In genomic region chr11:68140496-68141246, GRCh38 we compare ENCODE assay signal across 14 cellular contexts. TPM values are rescaled to one million over a fixed set of nuclear protein-coding genes. Genes with fewer than 3 reads are reported as not detected.
A peak's percentile ranks its signal among the peaks of the same experiment; 100 is the strongest.
DNase-seq lines count a peak whose midpoint lies in the region; TF ChIP-seq lines count a peak whose summit lies in the region.
"Had no signal": no experiment of that assay in that cellular context is flagged by ENCODE, and none has a peak within 500 bp of the region (broad histone marks: within the 10 kb centered on the region; RNA-seq: fewer than 3 reads in every experiment).

No MANE protein-coding gene starts in this region.

- BruUV-seq in mammary epithelial cell (replicated peaks; lab: Mats Ljungman, UMichigan) (no TSS peak), OCI-LY7 (replicated peaks; lab: Mats Ljungman, UMichigan) (no TSS peak)

- no peak overlapping the region for H3K9ac ChIP-seq in mammary epithelial cell (ENCODE audit: insufficient read depth, low read length)
- H3K9ac ChIP-seq: parathyroid adenoma had no signal

- H3K27me3 ChIP-seq in breast epithelium, result no peaks in the 10 kb centered on the region
- H3K27me3 ChIP-seq in mammary epithelial cell (ENCODE audit: insufficient read depth, low read length), result no peaks in the 10 kb centered on the region
- no peaks in the 10 kb centered on the region for H3K27me3 ChIP-seq in dorsolateral prefrontal cortex
- H3K27me3 ChIP-seq: spleen had no signal

- H3K79me2 ChIP-seq in mammary epithelial cell (ENCODE audit: insufficient read depth, low read length) (no peaks in the 10 kb centered on the region), OCI-LY7 (ENCODE audit: insufficient read depth, low read depth, low read length) (no peaks in the 10 kb centered on the region)
- H3K79me2 ChIP-seq: parathyroid adenoma had no signal

- H3K9me2 ChIP-seq in OCI-LY7 (ENCODE audit: insufficient read depth, low read length), result no peaks in the 10 kb centered on the region

- H3K27ac ChIP-seq in breast epithelium (peak overlapping the region; percentile 60 to 96), mammary epithelial cell (ENCODE audit: insufficient read depth, low read depth, low read length) (no peak overlapping the region), dorsolateral prefrontal cortex (peak overlapping the region; percentile 18 to 95 (median 79)), temporal lobe (ENCODE audit: low read depth, low read length) (peak overlapping the region; percentile 86), OCI-LY7 (ENCODE audit: low read depth, low read length, poor library complexity, severe bottlenecking) (no peak overlapping the region)
- H3K27ac ChIP-seq: parathyroid adenoma, spleen had no signal

- H3K4me2 ChIP-seq in mammary epithelial cell (ENCODE audit: insufficient read depth, low read depth, low read length) (no peak overlapping the region), OCI-LY7 (ENCODE audit: low read length) (no peak overlapping the region)

- H3K4me3 ChIP-seq in breast epithelium, result no peak overlapping the region
- no peak overlapping the region for H3K4me3 ChIP-seq in mammary epithelial cell (replicated peaks in 1 of 3; ENCODE audit: insufficient read depth in 1 of 3, low read depth in 2 of 3, low read length in 3 of 3)
- H3K4me3 ChIP-seq in dorsolateral prefrontal cortex, result peak overlapping the region in 1 of 59 donors; percentile 10
- no peak overlapping the region for H3K4me3 ChIP-seq in OCI-LY7 (ENCODE audit: low read depth, low read length, poor library complexity, severe bottlenecking)
- H3K4me3 ChIP-seq: spleen had no signal

- no peak for TF ChIP-seq CTCF in breast epithelium (IDR thresholded peaks at IDR 0.05)
- TF ChIP-seq CTCF in mammary epithelial cell (conservative IDR thresholded peaks at IDR 0.05 in 1 of 2, IDR thresholded peaks at IDR 0.05 in 1 of 2; ENCODE audit: extremely low read depth in 1 of 2, insufficient read depth in 1 of 2, low read depth in 1 of 2, low read length in 2 of 2), result no peak
- peak in 3 of 56 donors; percentile 5 to 15 (median 11) for TF ChIP-seq CTCF in dorsolateral prefrontal cortex (IDR thresholded peaks at IDR 0.05 in 54 of 56, conservative IDR thresholded peaks at IDR 0.05 in 2 of 56; ENCODE audit: low read depth in 1 of 56, partially characterized antibody in 56 of 56)
- no peak for TF ChIP-seq CTCF in OCI-LY7 (conservative IDR thresholded peaks at IDR 0.05; ENCODE audit: low read length)

- H2AFZ ChIP-seq in mammary epithelial cell (ENCODE audit: low read depth, low read length), result no peak overlapping the region
- no peak overlapping the region for H2AFZ ChIP-seq in OCI-LY7 (ENCODE audit: low read length)
- H2AFZ ChIP-seq: parathyroid adenoma had no signal

- in situ Hi-C loops in mammary epithelial cell (cut with MboI; ENCODE audit: low sequenced_read_pairs in 2 of 2), result no loop called here

- intact Hi-C loops in breast epithelium (cut with DNase I; ENCODE audit: low total_unique reads) (no loop called here), mammary epithelial cell (cut with micrococcal nuclease) (no loop called here), dorsolateral prefrontal cortex (cut with DNase I) (no loop called here), OCI-LY7 (cut with micrococcal nuclease; ENCODE audit: unreplicated experiment) (no loop called here)

- no peaks in the 10 kb centered on the region for H4K20me1 ChIP-seq in mammary epithelial cell (ENCODE audit: insufficient read depth, low read length)
- H4K20me1 ChIP-seq in OCI-LY7 (ENCODE audit: insufficient read depth, low read length), result no peaks in the 10 kb centered on the region

- WGBS in mammary epithelial cell (ENCODE audit: low coverage, missing lambda C conversion rate), result 61% methylated on average over 8 of the region's 9 CpGs

- H3K36me3 ChIP-seq in breast epithelium, result no peaks in the 10 kb centered on the region
- no peaks in the 10 kb centered on the region for H3K36me3 ChIP-seq in mammary epithelial cell (ENCODE audit: insufficient read depth, low read length)
- H3K36me3 ChIP-seq in OCI-LY7 (ENCODE audit: insufficient read depth, low read length), result no peaks in the 10 kb centered on the region
- H3K36me3 ChIP-seq: spleen had no signal

- POLR2A ChIA-PET in OCI-LY7 (lab: Charles Lee), result interaction anchor here (0.7 kb wide), 1 partner anchor 170 kb away, joined by 3 read pairs; no protein-coding TSS in a partner anchor

- CTCF ChIA-PET in mammary epithelial cell (lab: Charles Lee; ENCODE audit: low non-redundant PET), result no interaction called here
- CTCF ChIA-PET in OCI-LY7 (lab: Charles Lee; ENCODE audit: unreplicated experiment), result no interaction called here

- TF ChIP-seq POLR2A in breast epithelium (IDR thresholded peaks at IDR 0.05), result no peak

- DNase-seq in breast epithelium (ENCODE audit: low spot score in 2 of 2), result peak in 1 of 2 donors; percentile 48
- no peak for DNase-seq in mammary epithelial cell
- peak; percentile 36 for DNase-seq in NCI-H345 (lab: John Stamatoyannopoulos, UW)
- peak in 3 of 10 donors; percentile 55 to 68 (median 60) for DNase-seq in dorsolateral prefrontal cortex
- DNase-seq in OCI-LY7 (ENCODE audit: low spot score), result no peak
- no peak for DNase-seq in NOMO-1 (lab: John Stamatoyannopoulos, UW; ENCODE audit: unreplicated experiment in 2 of 2)
- DNase-seq in AML-193 (lab: John Stamatoyannopoulos, UW), result no peak
- DNase-seq: DMS153, kidney glomerular epithelial cell, NCI-H524, spleen, T-helper 1 cell had no signal

- dilution Hi-C loops in mammary epithelial cell (cut with HindIII; ENCODE audit: low sequenced_read_pairs), result loop anchor here (5.0 kb wide), 2 partner anchors 63 to 97 kb away; no protein-coding TSS in a partner anchor

- H3K9me3 ChIP-seq in breast epithelium (no peaks in the 10 kb centered on the region), mammary epithelial cell (replicated peaks; ENCODE audit: insufficient read depth, low read length) (no peaks in the 10 kb centered on the region), OCI-LY7 (ENCODE audit: low read length) (no peaks in the 10 kb centered on the region)
- H3K9me3 ChIP-seq: spleen had no signal

- H3K4me1 ChIP-seq in breast epithelium (peaks cover 5 to 29% of the 10 kb centered on the region in 2 donors), mammary epithelial cell (ENCODE audit: insufficient read depth, low read length) (peaks cover 10% of the 10 kb centered on the region), OCI-LY7 (ENCODE audit: insufficient read depth, low read length, poor library complexity, severe bottlenecking) (peaks cover 7% of the 10 kb centered on the region)

RNA-seq across cellular contexts. Expression of gene CHKA, which starts 19.5 kb away (rescaled TPM):
- total RNA-seq in breast epithelium, result 10 to 100 TPM; 52.1 to 73.0 (median 71.7) TPM
- total RNA-seq in mammary epithelial cell, result 10 to 100 TPM; 11.5 to 13.2 TPM
- 4.4 TPM for polyA plus RNA-seq in mammary epithelial cell
- 15.7 TPM for polyA minus RNA-seq in mammary epithelial cell
- 100 to 1,000 TPM in 25 of 120 experiments, 10 to 100 TPM in 95; 56.6 to 150 (median 86.1) TPM for total RNA-seq in dorsolateral prefrontal cortex
- total RNA-seq in temporal lobe, result 31.0 TPM
- total RNA-seq in OCI-LY7 (2014; rRNA removed; shearing (Covaris generic)), result 36.1 and 38.9 TPM in 2 replicates
- 44.4 and 47.2 TPM in 2 replicates for total RNA-seq in OCI-LY7 (2022)

Comparison
In these comparisons a context has a peak if more than half of its experiments do, and no peak if none do; other contexts are left out.
1. H3K27ac ChIP-seq: peak in breast epithelium (2 of 2), dorsolateral prefrontal cortex (59 of 59) and temporal lobe (single experiment); none in mammary epithelial cell (single experiment) and OCI-LY7 (single experiment).